8 cellular contexts compared by ENCODE assay signal in genomic region chr19:51366999-51367564, GRCh38.
A peak's percentile ranks its signal among the peaks of the same experiment; 100 is the strongest.
DNase-seq lines count a peak whose midpoint lies in the region; ATAC-seq and TF ChIP-seq lines count a peak whose summit lies in the region.

No MANE protein-coding gene starts in this region.

- peak overlapping the region; percentile 99 for H3K27ac Mint-ChIP-seq in activated naive CD8-positive, alpha-beta T cell

- TF ChIP-seq POLR2A in NB4 (IDR thresholded peaks at IDR 0.05; ENCODE audit: extremely low read depth, insufficient read length), result peak; percentile 79

- DNase-seq in SIG-M5 treated with dmso at 0.1 percent for 504 hours (lab: John Stamatoyannopoulos, UW; ENCODE audit: unreplicated experiment) (peak; percentile 59), SIG-M5 (lab: John Stamatoyannopoulos, UW) (no peak), NB4 (ENCODE audit: low read depth) (peak; percentile 58), middle frontal gyrus (ENCODE audit: extremely low spot score, low spot score) (no peak)
- DNase-seq in stimulated activated CD4-positive, alpha-beta T cell treated with anti-CD3 and anti-CD28 coated beads, Interleukin-1b, Interleukin-23, amount 100 ng/mL, for 48 hours, result peak; percentile 54

- no peaks in the 10 kb centered on the region for H3K27me3 Mint-ChIP-seq in activated naive CD8-positive, alpha-beta T cell

- H3K4me1 Mint-ChIP-seq in activated naive CD8-positive, alpha-beta T cell (ENCODE audit: low read depth), result peaks cover 66% of the 10 kb centered on the region

- peaks cover 4% of the 10 kb centered on the region for H3K36me3 Mint-ChIP-seq in activated naive CD8-positive, alpha-beta T cell

- peak overlapping the region; percentile 100 for H3K4me3 Mint-ChIP-seq in activated naive CD8-positive, alpha-beta T cell

- no peak for TF ChIP-seq CTCF in NB4 (IDR thresholded peaks at IDR 0.05; ENCODE audit: low read depth, low read length)

- ATAC-seq in GM19467 (IDR thresholded peaks at IDR 0.05; ENCODE audit: unreplicated experiment), result no peak

- peak overlapping the region; percentile 87 for H3K4me3 ChIP-seq in NB4 (ENCODE audit: low read depth, low read length)
- peak overlapping the region; percentile 84 for H3K4me3 ChIP-seq in iPS-11a (ENCODE audit: low read depth, low read length)

- H3K9me3 Mint-ChIP-seq in activated naive CD8-positive, alpha-beta T cell (ENCODE audit: low read depth), result no peaks in the 10 kb centered on the region

Comparison
In these comparisons a context has a peak if more than half of its experiments do, and no peak if none do; other contexts are left out.
1. DNase-seq: peak in SIG-M5 treated with dmso at 0.1 percent for 504 hours (single experiment), NB4 (single experiment) and stimulated activated CD4-positive, alpha-beta T cell treated with anti-CD3 and anti-CD28 coated beads, Interleukin-1b, Interleukin-23, amount 100 ng/mL, for 48 hours (single experiment); none in SIG-M5 (single experiment) and middle frontal gyrus (single experiment).